Comparison of ENCODE assay signal across 17 cellular contexts in the genomic region with DNA sequence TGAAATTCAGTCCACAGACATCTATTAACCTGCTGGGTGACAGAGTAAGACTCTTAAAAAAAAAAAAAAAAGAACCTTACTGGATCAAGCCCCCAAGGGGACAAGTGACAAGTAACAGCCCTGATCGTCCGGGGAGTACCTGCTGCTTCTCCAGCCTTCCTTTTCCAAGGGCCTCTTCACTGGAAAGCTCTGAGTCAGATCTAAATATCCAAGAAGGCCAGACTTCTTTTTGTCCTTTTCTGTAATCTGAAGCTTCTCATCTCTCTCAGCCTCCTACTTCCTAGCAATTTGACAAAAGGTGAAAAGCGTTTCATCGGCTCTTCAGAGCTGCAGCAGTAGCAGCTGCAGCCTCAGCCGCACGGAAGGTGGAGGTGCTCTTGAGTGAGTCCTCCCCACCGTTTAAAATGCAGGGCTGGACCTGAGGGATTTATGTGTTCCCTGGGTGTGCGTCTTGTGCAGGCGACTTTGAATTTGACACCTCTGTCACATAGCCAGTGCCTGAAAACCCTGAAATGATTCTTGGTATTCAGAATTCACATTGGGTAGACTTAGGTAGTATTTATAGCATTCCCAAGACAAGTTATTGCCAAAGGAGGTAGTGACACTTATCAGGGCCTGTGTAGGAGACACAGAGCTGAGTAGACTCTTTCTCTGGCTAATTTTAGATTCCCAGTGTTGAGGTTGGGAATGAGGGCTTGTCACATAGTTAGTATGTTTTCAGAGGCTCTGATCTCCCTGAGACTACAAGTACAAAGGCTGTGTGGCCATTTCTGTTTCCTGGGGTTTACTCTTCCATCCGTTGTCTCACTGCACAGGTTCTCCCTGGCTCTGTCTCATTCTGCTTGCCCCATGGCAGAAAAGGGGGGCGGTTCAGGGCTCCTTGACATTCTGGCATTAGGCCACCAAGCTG.
DNase-seq lines count a peak whose midpoint lies in the region; ATAC-seq and TF ChIP-seq lines count a peak whose summit lies in the region.
"Had no signal": no experiment of that assay in that cellular context is flagged by ENCODE, and none has a peak within 500 bp of the region (broad histone marks: within the 10 kb centered on the region; RNA-seq: fewer than 3 reads in every experiment).

No MANE protein-coding gene starts in this region.

- no peak for ATAC-seq in effector memory CD8-positive, alpha-beta T cell (replicated peaks)
- ATAC-seq in HG02798 (IDR thresholded peaks at IDR 0.05; ENCODE audit: poor library complexity, unreplicated experiment) (no peak), HG02623 (IDR thresholded peaks at IDR 0.05; ENCODE audit: unreplicated experiment) (no peak)
- ATAC-seq: CD8-positive, alpha-beta T cell; stimulated activated effector memory CD8-positive, alpha-beta T cell treated with anti-CD3 and anti-CD28 coated beads, Interleukin-12 subunit alpha, Interleukin-12 subunit beta, amount 100 ng/mL, for 72 hours had no signal

- H3K27ac Mint-ChIP-seq in effector memory CD8-positive, alpha-beta T cell, result no peak overlapping the region
- H3K27ac Mint-ChIP-seq: CD8-positive, alpha-beta T cell; stimulated activated effector memory CD8-positive, alpha-beta T cell treated with anti-CD3 and anti-CD28 coated beads, Interleukin-12 subunit alpha, Interleukin-12 subunit beta, amount 100 ng/mL, for 72 hours had no signal

- no peak overlapping the region for H3K4me3 Mint-ChIP-seq in effector memory CD8-positive, alpha-beta T cell
- H3K4me3 Mint-ChIP-seq: CD8-positive, alpha-beta T cell; stimulated activated effector memory CD8-positive, alpha-beta T cell treated with anti-CD3 and anti-CD28 coated beads, Interleukin-12 subunit alpha, Interleukin-12 subunit beta, amount 100 ng/mL, for 72 hours had no signal

- H3K9ac ChIP-seq in rectal smooth muscle tissue (ENCODE audit: low read length), result no peak overlapping the region

- H3K27me3 ChIP-seq in left ventricle myocardium inferior (ENCODE audit: low read depth) (no peaks in the 10 kb centered on the region), rectal smooth muscle tissue (ENCODE audit: control insufficient read depth, insufficient read depth, low read length) (no peaks in the 10 kb centered on the region)
- H3K27me3 ChIP-seq in effector memory CD4-positive, alpha-beta T cell (replicated peaks; ENCODE audit: control insufficient read depth, insufficient read depth, low read length, poor library complexity, severe bottlenecking), result no peaks in the 10 kb centered on the region

- intact Hi-C loops in left ventricle myocardium inferior (cut with micrococcal nuclease), result no loop called here

- no peaks in the 10 kb centered on the region for H3K9me3 Mint-ChIP-seq in effector memory CD8-positive, alpha-beta T cell
- H3K9me3 Mint-ChIP-seq: CD8-positive, alpha-beta T cell; stimulated activated effector memory CD8-positive, alpha-beta T cell treated with anti-CD3 and anti-CD28 coated beads, Interleukin-12 subunit alpha, Interleukin-12 subunit beta, amount 100 ng/mL, for 72 hours had no signal

- H3K4me3 ChIP-seq in left ventricle myocardium inferior (peak overlapping the region; percentile 44), rectal smooth muscle tissue (ENCODE audit: low read length) (no peak overlapping the region)
- H3K4me3 ChIP-seq in effector memory CD4-positive, alpha-beta T cell (ENCODE audit: insufficient read depth, low read depth, low read length, poor library complexity, severe bottlenecking), result no peak overlapping the region
- H3K4me3 ChIP-seq: lung, skin epidermis had no signal

- H3K27me3 Mint-ChIP-seq in effector memory CD8-positive, alpha-beta T cell, result peaks cover 8 to 11% of the 10 kb centered on the region in 2 donors

- H3K36me3 Mint-ChIP-seq in effector memory CD8-positive, alpha-beta T cell (ENCODE audit: insufficient read depth), result peaks cover 1% of the 10 kb centered on the region
- H3K36me3 Mint-ChIP-seq: CD8-positive, alpha-beta T cell; stimulated activated effector memory CD8-positive, alpha-beta T cell treated with anti-CD3 and anti-CD28 coated beads, Interleukin-12 subunit alpha, Interleukin-12 subunit beta, amount 100 ng/mL, for 72 hours had no signal

- no peak for TF ChIP-seq CTCF in left ventricle myocardium inferior (IDR thresholded peaks at IDR 0.05; ENCODE audit: borderline replicate concordance)

- H3K4me1 Mint-ChIP-seq in effector memory CD8-positive, alpha-beta T cell (ENCODE audit: low read depth in 2 of 2), result no peaks in the 10 kb centered on the region
- H3K4me1 Mint-ChIP-seq: stimulated activated effector memory CD8-positive, alpha-beta T cell treated with anti-CD3 and anti-CD28 coated beads, Interleukin-12 subunit alpha, Interleukin-12 subunit beta, amount 100 ng/mL, for 72 hours had no signal

- H3K4me1 ChIP-seq in left ventricle myocardium inferior, result peaks cover 60% of the 10 kb centered on the region
- H3K4me1 ChIP-seq in rectal smooth muscle tissue (ENCODE audit: control insufficient read depth, insufficient read depth, low read length), result peaks cover 8% of the 10 kb centered on the region
- no peaks in the 10 kb centered on the region for H3K4me1 ChIP-seq in effector memory CD4-positive, alpha-beta T cell (ENCODE audit: control insufficient read depth, insufficient read depth, low read length, poor library complexity, severe bottlenecking)

- peak; percentile 74 for DNase-seq in EH (ENCODE audit: low read depth)
- DNase-seq in RPMI8226, result peak; percentile 90
- DNase-seq in left ventricle myocardium inferior, result no peak
- DNase-seq in effector memory CD4-positive, alpha-beta T cell, result no peak
- DNase-seq in effector memory CD8-positive, alpha-beta T cell, result no peak
- DNase-seq: activated CD8-positive, alpha-beta memory T cell treated with anti-CD3 and anti-CD28 coated beads, Interleukin-2, amount 50 U/mL, for 4 hours; activated naive CD4-positive, alpha-beta T cell; CD8-positive, alpha-beta T cell; effector CD4-positive, alpha-beta T cell; SIG-M5; T-helper 9 cell had no signal

- no peaks in the 10 kb centered on the region for H3K9me3 ChIP-seq in left ventricle myocardium inferior (replicated peaks)
- no peaks in the 10 kb centered on the region for H3K9me3 ChIP-seq in effector memory CD4-positive, alpha-beta T cell (ENCODE audit: control insufficient read depth, low read length)

- H3K27ac ChIP-seq in left ventricle myocardium inferior (replicated peaks) (peak overlapping the region; percentile 87), rectal smooth muscle tissue (ENCODE audit: low read depth, low read length) (peak overlapping the region; percentile 33)
- no peak overlapping the region for H3K27ac ChIP-seq in effector memory CD4-positive, alpha-beta T cell (ENCODE audit: insufficient read depth, low read length, poor library complexity, severe bottlenecking)

- H3K36me3 ChIP-seq in left ventricle myocardium inferior (no peaks in the 10 kb centered on the region), rectal smooth muscle tissue (ENCODE audit: control insufficient read depth, insufficient read depth, low read length) (no peaks in the 10 kb centered on the region)
- no peaks in the 10 kb centered on the region for H3K36me3 ChIP-seq in effector memory CD4-positive, alpha-beta T cell (ENCODE audit: control insufficient read depth, insufficient read depth, low read length)

Comparison
In these comparisons a context has a peak if more than half of its experiments do, and no peak if none do; other contexts are left out.
1. DNase-seq: peak in EH (single experiment) and RPMI8226 (single experiment); none in left ventricle myocardium inferior (single experiment), effector memory CD4-positive, alpha-beta T cell (0 of 3) and effector memory CD8-positive, alpha-beta T cell (0 of 3).